ENCODE assay signal across 1 cellular context in the genomic region with DNA sequence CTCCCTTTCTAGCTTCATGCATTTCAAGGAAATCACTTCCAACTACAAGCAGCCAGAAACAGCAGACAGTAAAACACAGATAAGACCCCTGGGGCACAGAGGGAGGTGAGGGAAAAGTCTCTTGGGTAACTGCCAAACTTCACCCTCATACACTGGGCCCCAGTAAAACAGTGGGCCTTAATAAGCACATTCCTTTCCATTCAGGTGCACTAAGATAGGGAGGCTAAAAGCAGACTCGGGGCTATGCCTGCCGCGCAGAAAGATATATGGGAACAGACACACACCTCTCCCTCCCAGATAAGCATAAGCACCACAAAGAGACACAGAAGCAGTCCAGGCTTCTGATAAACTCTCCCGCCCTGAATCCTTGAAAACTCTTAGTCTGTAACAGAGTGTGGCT.
TF ChIP-seq lines count a peak whose summit lies in the region.

No MANE protein-coding gene starts in this region.

TF ChIP-seq in K562, 482 proteins besides CTCF, POLR2A, EP300 and RAD21 (continued from another document and continues in another):
- TF ChIP-seq, protein P1, sequence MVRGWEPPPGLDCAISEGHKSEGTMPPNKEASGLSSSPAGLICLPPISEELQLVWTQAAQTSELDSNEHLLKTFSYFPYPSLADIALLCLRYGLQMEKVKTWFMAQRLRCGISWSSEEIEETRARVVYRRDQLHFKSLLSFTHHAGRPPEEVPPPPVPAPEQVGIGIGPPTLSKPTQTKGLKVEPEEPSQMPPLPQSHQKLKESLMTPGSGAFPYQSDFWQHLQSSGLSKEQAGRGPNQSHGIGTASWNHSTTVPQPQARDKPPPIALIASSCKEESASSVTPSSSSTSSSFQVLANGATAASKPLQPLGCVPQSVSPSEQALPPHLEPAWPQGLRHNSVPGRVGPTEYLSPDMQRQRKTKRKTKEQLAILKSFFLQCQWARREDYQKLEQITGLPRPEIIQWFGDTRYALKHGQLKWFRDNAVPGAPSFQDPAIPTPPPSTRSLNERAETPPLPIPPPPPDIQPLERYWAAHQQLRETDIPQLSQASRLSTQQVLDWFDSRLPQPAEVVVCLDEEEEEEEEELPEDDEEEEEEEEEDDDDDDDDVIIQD (CRISPR knock-in tag; IDR thresholded peaks at IDR 0.05): no peak
- TF ChIP-seq MAFG (tag; conservative IDR thresholded peaks at IDR 0.05): no peak; the same call in 1 of the 2 replicates
- no peak for TF ChIP-seq ZSCAN32 (CRISPR knock-in tag; IDR thresholded peaks at IDR 0.05)
- no peak for TF ChIP-seq PYGO2 (tag; IDR thresholded peaks at IDR 0.05)
- TF ChIP-seq POLR2AphosphoS5 (IDR thresholded peaks at IDR 0.05; ENCODE audit: control insufficient read depth, insufficient read depth, low read depth, low read length): peak; percentile 97
- TF ChIP-seq, protein P2, sequence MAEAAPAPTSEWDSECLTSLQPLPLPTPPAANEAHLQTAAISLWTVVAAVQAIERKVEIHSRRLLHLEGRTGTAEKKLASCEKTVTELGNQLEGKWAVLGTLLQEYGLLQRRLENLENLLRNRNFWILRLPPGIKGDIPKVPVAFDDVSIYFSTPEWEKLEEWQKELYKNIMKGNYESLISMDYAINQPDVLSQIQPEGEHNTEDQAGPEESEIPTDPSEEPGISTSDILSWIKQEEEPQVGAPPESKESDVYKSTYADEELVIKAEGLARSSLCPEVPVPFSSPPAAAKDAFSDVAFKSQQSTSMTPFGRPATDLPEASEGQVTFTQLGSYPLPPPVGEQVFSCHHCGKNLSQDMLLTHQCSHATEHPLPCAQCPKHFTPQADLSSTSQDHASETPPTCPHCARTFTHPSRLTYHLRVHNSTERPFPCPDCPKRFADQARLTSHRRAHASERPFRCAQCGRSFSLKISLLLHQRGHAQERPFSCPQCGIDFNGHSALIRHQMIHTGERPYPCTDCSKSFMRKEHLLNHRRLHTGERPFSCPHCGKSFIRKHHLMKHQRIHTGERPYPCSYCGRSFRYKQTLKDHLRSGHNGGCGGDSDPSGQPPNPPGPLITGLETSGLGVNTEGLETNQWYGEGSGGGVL (CRISPR knock-in tag; IDR thresholded peaks at IDR 0.05): no peak
- TF ChIP-seq, protein P3, sequence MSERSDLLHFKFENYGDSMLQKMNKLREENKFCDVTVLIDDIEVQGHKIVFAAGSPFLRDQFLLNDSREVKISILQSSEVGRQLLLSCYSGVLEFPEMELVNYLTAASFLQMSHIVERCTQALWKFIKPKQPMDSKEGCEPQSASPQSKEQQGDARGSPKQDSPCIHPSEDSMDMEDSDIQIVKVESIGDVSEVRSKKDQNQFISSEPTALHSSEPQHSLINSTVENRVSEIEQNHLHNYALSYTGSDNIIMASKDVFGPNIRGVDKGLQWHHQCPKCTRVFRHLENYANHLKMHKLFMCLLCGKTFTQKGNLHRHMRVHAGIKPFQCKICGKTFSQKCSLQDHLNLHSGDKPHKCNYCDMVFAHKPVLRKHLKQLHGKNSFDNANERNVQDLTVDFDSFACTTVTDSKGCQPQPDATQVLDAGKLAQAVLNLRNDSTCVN (CRISPR knock-in tag; IDR thresholded peaks at IDR 0.05): no peak
- no peak for TF ChIP-seq NR4A1 (CRISPR knock-in tag; IDR thresholded peaks at IDR 0.05)
- peak; percentile 61 for TF ChIP-seq NR4A1 (tag; IDR thresholded peaks at IDR 0.05)
- no peak for TF ChIP-seq HIVEP1 (CRISPR knock-in tag; IDR thresholded peaks at IDR 0.05)
- no peak for TF ChIP-seq GABPA (tag; conservative IDR thresholded peaks at IDR 0.05; ENCODE audit: low read depth)
- TF ChIP-seq, protein P4, sequence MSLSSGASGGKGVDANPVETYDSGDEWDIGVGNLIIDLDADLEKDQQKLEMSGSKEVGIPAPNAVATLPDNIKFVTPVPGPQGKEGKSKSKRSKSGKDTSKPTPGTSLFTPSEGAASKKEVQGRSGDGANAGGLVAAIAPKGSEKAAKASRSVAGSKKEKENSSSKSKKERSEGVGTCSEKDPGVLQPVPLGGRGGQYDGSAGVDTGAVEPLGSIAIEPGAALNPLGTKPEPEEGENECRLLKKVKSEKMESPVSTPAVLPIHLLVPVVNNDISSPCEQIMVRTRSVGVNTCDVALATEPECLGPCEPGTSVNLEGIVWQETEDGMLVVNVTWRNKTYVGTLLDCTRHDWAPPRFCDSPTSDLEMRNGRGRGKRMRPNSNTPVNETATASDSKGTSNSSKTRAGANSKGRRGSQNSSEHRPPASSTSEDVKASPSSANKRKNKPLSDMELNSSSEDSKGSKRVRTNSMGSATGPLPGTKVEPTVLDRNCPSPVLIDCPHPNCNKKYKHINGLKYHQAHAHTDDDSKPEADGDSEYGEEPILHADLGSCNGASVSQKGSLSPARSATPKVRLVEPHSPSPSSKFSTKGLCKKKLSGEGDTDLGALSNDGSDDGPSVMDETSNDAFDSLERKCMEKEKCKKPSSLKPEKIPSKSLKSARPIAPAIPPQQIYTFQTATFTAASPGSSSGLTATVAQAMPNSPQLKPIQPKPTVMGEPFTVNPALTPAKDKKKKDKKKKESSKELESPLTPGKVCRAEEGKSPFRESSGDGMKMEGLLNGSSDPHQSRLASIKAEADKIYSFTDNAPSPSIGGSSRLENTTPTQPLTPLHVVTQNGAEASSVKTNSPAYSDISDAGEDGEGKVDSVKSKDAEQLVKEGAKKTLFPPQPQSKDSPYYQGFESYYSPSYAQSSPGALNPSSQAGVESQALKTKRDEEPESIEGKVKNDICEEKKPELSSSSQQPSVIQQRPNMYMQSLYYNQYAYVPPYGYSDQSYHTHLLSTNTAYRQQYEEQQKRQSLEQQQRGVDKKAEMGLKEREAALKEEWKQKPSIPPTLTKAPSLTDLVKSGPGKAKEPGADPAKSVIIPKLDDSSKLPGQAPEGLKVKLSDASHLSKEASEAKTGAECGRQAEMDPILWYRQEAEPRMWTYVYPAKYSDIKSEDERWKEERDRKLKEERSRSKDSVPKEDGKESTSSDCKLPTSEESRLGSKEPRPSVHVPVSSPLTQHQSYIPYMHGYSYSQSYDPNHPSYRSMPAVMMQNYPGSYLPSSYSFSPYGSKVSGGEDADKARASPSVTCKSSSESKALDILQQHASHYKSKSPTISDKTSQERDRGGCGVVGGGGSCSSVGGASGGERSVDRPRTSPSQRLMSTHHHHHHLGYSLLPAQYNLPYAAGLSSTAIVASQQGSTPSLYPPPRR (CRISPR knock-in tag; IDR thresholded peaks at IDR 0.05; ENCODE audit: borderline replicate concordance): no peak
- no peak for TF ChIP-seq MCM2 (IDR thresholded peaks at IDR 0.05; ENCODE audit: low read depth)
- no peak for TF ChIP-seq ZNF584 (CRISPR knock-in tag; IDR thresholded peaks at IDR 0.05; ENCODE audit: low read depth)
- TF ChIP-seq, protein P5, sequence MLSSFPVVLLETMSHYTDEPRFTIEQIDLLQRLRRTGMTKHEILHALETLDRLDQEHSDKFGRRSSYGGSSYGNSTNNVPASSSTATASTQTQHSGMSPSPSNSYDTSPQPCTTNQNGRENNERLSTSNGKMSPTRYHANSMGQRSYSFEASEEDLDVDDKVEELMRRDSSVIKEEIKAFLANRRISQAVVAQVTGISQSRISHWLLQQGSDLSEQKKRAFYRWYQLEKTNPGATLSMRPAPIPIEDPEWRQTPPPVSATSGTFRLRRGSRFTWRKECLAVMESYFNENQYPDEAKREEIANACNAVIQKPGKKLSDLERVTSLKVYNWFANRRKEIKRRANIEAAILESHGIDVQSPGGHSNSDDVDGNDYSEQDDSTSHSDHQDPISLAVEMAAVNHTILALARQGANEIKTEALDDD (IDR thresholded peaks at IDR 0.05): peak; percentile 87
- TF ChIP-seq, protein P6, sequence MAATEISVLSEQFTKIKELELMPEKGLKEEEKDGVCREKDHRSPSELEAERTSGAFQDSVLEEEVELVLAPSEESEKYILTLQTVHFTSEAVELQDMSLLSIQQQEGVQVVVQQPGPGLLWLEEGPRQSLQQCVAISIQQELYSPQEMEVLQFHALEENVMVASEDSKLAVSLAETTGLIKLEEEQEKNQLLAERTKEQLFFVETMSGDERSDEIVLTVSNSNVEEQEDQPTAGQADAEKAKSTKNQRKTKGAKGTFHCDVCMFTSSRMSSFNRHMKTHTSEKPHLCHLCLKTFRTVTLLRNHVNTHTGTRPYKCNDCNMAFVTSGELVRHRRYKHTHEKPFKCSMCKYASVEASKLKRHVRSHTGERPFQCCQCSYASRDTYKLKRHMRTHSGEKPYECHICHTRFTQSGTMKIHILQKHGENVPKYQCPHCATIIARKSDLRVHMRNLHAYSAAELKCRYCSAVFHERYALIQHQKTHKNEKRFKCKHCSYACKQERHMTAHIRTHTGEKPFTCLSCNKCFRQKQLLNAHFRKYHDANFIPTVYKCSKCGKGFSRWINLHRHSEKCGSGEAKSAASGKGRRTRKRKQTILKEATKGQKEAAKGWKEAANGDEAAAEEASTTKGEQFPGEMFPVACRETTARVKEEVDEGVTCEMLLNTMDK (IDR thresholded peaks at IDR 0.05; ENCODE audit: borderline replicate concordance, insufficient read depth, low read depth, low read length, poor library complexity, severe bottlenecking): no peak
- TF ChIP-seq, protein P7, sequence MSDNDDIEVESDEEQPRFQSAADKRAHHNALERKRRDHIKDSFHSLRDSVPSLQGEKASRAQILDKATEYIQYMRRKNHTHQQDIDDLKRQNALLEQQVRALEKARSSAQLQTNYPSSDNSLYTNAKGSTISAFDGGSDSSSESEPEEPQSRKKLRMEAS (CRISPR knock-in tag; IDR thresholded peaks at IDR 0.05): no peak
- TF ChIP-seq ZNF589 (CRISPR knock-in tag; IDR thresholded peaks at IDR 0.05; ENCODE audit: low read depth): no peak
- no peak for TF ChIP-seq ZNF668 (CRISPR knock-in tag; IDR thresholded peaks at IDR 0.05)
- TF ChIP-seq SRSF9 (IDR thresholded peaks at IDR 0.05; ENCODE audit: borderline replicate concordance, low read depth, low read length): no peak
- TF ChIP-seq DACH1 (IDR thresholded peaks at IDR 0.05; ENCODE audit: partially characterized antibody): peak; percentile 93
- no peak for TF ChIP-seq KAT7 (CRISPR knock-in tag; IDR thresholded peaks at IDR 0.05; ENCODE audit: borderline replicate concordance)
- TF ChIP-seq XRCC3 (IDR thresholded peaks at IDR 0.05): no peak
- TF ChIP-seq TGIF2 (CRISPR knock-in tag; IDR thresholded peaks at IDR 0.05): no peak
- TF ChIP-seq, protein P8, sequence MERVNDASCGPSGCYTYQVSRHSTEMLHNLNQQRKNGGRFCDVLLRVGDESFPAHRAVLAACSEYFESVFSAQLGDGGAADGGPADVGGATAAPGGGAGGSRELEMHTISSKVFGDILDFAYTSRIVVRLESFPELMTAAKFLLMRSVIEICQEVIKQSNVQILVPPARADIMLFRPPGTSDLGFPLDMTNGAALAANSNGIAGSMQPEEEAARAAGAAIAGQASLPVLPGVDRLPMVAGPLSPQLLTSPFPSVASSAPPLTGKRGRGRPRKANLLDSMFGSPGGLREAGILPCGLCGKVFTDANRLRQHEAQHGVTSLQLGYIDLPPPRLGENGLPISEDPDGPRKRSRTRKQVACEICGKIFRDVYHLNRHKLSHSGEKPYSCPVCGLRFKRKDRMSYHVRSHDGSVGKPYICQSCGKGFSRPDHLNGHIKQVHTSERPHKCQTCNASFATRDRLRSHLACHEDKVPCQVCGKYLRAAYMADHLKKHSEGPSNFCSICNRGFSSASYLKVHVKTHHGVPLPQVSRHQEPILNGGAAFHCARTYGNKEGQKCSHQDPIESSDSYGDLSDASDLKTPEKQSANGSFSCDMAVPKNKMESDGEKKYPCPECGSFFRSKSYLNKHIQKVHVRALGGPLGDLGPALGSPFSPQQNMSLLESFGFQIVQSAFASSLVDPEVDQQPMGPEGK (CRISPR knock-in tag; IDR thresholded peaks at IDR 0.05; ENCODE audit: borderline replicate concordance): no peak
- peak; percentile 96 to 97; a peak in 3 of 4 replicates for TF ChIP-seq HDAC1 (IDR thresholded peaks at IDR 0.05)
- TF ChIP-seq NFRKB (IDR thresholded peaks at IDR 0.05; ENCODE audit: low read depth): no peak
- peak; percentile 51 to 56; a peak in 3 of 4 replicates for TF ChIP-seq NRF1 (conservative IDR thresholded peaks at IDR 0.05 in 1 of 2, IDR thresholded peaks at IDR 0.05 in 1 of 2)
- TF ChIP-seq, protein P9, sequence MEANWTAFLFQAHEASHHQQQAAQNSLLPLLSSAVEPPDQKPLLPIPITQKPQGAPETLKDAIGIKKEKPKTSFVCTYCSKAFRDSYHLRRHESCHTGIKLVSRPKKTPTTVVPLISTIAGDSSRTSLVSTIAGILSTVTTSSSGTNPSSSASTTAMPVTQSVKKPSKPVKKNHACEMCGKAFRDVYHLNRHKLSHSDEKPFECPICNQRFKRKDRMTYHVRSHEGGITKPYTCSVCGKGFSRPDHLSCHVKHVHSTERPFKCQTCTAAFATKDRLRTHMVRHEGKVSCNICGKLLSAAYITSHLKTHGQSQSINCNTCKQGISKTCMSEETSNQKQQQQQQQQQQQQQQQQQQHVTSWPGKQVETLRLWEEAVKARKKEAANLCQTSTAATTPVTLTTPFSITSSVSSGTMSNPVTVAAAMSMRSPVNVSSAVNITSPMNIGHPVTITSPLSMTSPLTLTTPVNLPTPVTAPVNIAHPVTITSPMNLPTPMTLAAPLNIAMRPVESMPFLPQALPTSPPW (CRISPR knock-in tag; IDR thresholded peaks at IDR 0.05): no peak
- no peak for TF ChIP-seq DIDO1 (tag; IDR thresholded peaks at IDR 0.05; ENCODE audit: low read depth)
- no peak for TF ChIP-seq CREBBP (IDR thresholded peaks at IDR 0.05; ENCODE audit: low read depth, low read length)
- TF ChIP-seq STAT5B (CRISPR knock-in tag; IDR thresholded peaks at IDR 0.05): no peak
- TF ChIP-seq DNMT1 (IDR thresholded peaks at IDR 0.05): peak; percentile 48; the same call in 1 of the 2 replicates
- peak; percentile 82 to 89 for TF ChIP-seq TEAD1 (CRISPR knock-in tag; IDR thresholded peaks at IDR 0.05)
- no peak for TF ChIP-seq ZNF324 (CRISPR knock-in tag; IDR thresholded peaks at IDR 0.05)
- TF ChIP-seq, protein P10, sequence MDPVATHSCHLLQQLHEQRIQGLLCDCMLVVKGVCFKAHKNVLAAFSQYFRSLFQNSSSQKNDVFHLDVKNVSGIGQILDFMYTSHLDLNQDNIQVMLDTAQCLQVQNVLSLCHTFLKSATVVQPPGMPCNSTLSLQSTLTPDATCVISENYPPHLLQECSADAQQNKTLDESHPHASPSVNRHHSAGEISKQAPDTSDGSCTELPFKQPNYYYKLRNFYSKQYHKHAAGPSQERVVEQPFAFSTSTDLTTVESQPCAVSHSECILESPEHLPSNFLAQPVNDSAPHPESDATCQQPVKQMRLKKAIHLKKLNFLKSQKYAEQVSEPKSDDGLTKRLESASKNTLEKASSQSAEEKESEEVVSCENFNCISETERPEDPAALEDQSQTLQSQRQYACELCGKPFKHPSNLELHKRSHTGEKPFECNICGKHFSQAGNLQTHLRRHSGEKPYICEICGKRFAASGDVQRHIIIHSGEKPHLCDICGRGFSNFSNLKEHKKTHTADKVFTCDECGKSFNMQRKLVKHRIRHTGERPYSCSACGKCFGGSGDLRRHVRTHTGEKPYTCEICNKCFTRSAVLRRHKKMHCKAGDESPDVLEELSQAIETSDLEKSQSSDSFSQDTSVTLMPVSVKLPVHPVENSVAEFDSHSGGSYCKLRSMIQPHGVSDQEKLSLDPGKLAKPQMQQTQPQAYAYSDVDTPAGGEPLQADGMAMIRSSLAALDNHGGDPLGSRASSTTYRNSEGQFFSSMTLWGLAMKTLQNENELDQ (CRISPR knock-in tag; IDR thresholded peaks at IDR 0.05; ENCODE audit: borderline replicate concordance): no peak
- peak; percentile 99 for TF ChIP-seq NFIC (IDR thresholded peaks at IDR 0.05)
- TF ChIP-seq, protein P11, sequence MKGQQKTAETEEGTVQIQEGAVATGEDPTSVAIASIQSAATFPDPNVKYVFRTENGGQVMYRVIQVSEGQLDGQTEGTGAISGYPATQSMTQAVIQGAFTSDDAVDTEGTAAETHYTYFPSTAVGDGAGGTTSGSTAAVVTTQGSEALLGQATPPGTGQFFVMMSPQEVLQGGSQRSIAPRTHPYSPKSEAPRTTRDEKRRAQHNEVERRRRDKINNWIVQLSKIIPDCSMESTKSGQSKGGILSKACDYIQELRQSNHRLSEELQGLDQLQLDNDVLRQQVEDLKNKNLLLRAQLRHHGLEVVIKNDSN (CRISPR knock-in tag; IDR thresholded peaks at IDR 0.05): no peak
- TF ChIP-seq SP1 (CRISPR knock-in tag; IDR thresholded peaks at IDR 0.05): no peak; the same call in 1 of the 2 replicates
- TF ChIP-seq XRCC4 (IDR thresholded peaks at IDR 0.05; ENCODE audit: extremely low read depth, insufficient read depth, insufficient read length): no peak
- TF ChIP-seq KLF13 (tag; IDR thresholded peaks at IDR 0.05; ENCODE audit: borderline replicate concordance, low read depth): 0 out of 2 replicates have a peak, but pooled peaks have one; percentile 12
